In the genomic region with DNA sequence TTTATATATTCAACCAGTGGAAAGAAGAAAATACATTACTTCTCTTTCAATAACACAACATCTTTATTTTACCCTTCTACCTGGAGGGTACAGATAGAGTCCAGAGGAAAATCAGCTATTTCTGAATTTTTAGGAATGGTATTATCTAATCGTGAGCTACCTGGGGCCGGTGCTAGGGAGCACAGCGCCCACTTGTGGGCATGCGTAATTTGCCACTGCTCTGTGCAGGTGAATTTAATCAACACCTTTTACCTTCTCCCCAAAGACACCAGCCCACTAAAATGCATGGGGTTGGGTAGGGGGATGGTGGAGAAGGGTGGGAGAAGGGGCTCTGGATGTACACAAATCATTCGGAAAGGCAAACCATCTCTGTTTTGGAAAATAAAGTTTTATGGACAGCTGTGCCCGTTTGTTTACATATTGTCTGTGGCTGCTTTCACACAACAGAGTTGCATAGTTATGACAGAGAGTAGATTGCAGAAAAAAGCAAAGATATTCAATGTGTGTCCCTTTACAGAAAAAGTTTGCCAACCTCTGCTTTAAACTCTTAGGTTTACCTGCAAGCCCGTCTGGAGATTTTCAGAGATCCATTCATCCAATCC, we compare ENCODE assay signal across 8 cellular contexts. TPM values are rescaled to one million over a fixed set of nuclear protein-coding genes. Genes with fewer than 3 reads are reported as not detected.
DNase-seq lines count a peak whose midpoint lies in the region; ATAC-seq, FAIRE-seq and TF ChIP-seq lines count a peak whose summit lies in the region.

No MANE protein-coding gene starts in this region.

- no peaks in the 10 kb centered on the region for H3K36me3 Mint-ChIP-seq in T-cell

- FAIRE-seq in bronchial epithelial cell (lab: Jason Lieb, UNC) = no peak

- peaks cover 3 to 4% (median 3%) of the 10 kb centered on the region in 3 donors for H3K9me3 Mint-ChIP-seq in T-cell

- H3K4me3 ChIP-seq in bronchial epithelial cell (ENCODE audit: low read depth, low read length) = no peak overlapping the region

- CTCF ChIA-PET in T-cell (lab: Charles Lee) = no interaction called here

- H3K4me3 Mint-ChIP-seq in T-cell = no peak overlapping the region

- no peaks in the 10 kb centered on the region for H3K27me3 ChIP-seq in bronchial epithelial cell (ENCODE audit: control insufficient read depth, insufficient read depth, low read length)

- ATAC-seq in GM19328 (IDR thresholded peaks at IDR 0.05; ENCODE audit: unreplicated experiment) (peak; percentile 55), HG02623 (IDR thresholded peaks at IDR 0.05; ENCODE audit: unreplicated experiment) (no peak), T-cell (replicated peaks in 1 of 4) (no peak)

- H3K4me1 Mint-ChIP-seq in T-cell = no peaks in the 10 kb centered on the region

- POLR2A ChIA-PET in T-cell (lab: Charles Lee) = no interaction called here

- no peaks in the 10 kb centered on the region for H3K36me3 ChIP-seq in bronchial epithelial cell (ENCODE audit: control insufficient read depth, insufficient read depth, low read length)

- no peaks in the 10 kb centered on the region for H3K27me3 Mint-ChIP-seq in T-cell

- TF ChIP-seq CTCF in bronchial epithelial cell (IDR thresholded peaks at IDR 0.05; ENCODE audit: insufficient read depth, low read length, severe bottlenecking) = peak; percentile 82

- DNase-seq in DMS53 treated with DMSO at 0.1 percent for 48 hours (lab: John Stamatoyannopoulos, UW; ENCODE audit: unreplicated experiment) (peak; percentile 69), NCI-H1105 (lab: John Stamatoyannopoulos, UW) (peak; percentile 16), bronchial epithelial cell (ENCODE audit: low read depth) (peak; percentile 35), KG1 (lab: John Stamatoyannopoulos, UW) (no peak), T-cell (no peak)
- DNase-seq in stimulated activated CD8-positive, alpha-beta memory T cell treated with anti-CD3 and anti-CD28 coated beads, Interleukin-4, amount 100 ng/mL, for 48 hours = peak; percentile 43

- no peak overlapping the region for H3K27ac Mint-ChIP-seq in T-cell

RNA-seq across cellular contexts. Expression of gene DCC, which starts 51.5 kb away (rescaled TPM):
- not detected in 2 replicates for total RNA-seq in bronchial epithelial cell
- not detected for total RNA-seq in T-cell

Comparison
In these comparisons a context has a peak if more than half of its experiments do, and no peak if none do; other contexts are left out.
1. DNase-seq: peak in DMS53 treated with DMSO at 0.1 percent for 48 hours (single experiment), NCI-H1105 (single experiment), bronchial epithelial cell (single experiment) and stimulated activated CD8-positive, alpha-beta memory T cell treated with anti-CD3 and anti-CD28 coated beads, Interleukin-4, amount 100 ng/mL, for 48 hours (single experiment); none in KG1 (single experiment) and T-cell (0 of 34).